ENCODE assay signal across 10 cellular contexts in genomic region chr11:119051440-119052162, GRCh38. TPM values are rescaled to one million over a fixed set of nuclear protein-coding genes. Genes with fewer than 3 reads are reported as not detected.
DNase-seq lines count a peak whose midpoint lies in the region; ATAC-seq and TF ChIP-seq lines count a peak whose summit lies in the region.
"Had no signal": no experiment of that assay in that cellular context is flagged by ENCODE, and none has a peak within 500 bp of the region (broad histone marks: within the 10 kb centered on the region; RNA-seq: fewer than 3 reads in every experiment).

No MANE protein-coding gene starts in this region.

- TSS peak; percentile 23 for BruUV-seq in A673 (replicated peaks; lab: Mats Ljungman, UMichigan)

- H3K18ac ChIP-seq in mesenchymal stem cell (ENCODE audit: low read depth in 1 of 2, low read length in 2 of 2): no peak overlapping the region

- H4K91ac ChIP-seq in mesenchymal stem cell (ENCODE audit: low read length): no peak overlapping the region

- peaks cover 46% of the 10 kb centered on the region for H3K79me1 ChIP-seq in mesenchymal stem cell (replicated peaks; ENCODE audit: low read length, poor library complexity, severe bottlenecking)

- H3K9me3 ChIP-seq in A673 (ENCODE audit: low read depth, low read length, poor library complexity, severe bottlenecking): no peaks in the 10 kb centered on the region
- no peaks in the 10 kb centered on the region for H3K9me3 ChIP-seq in mesenchymal stem cell (ENCODE audit: control insufficient read depth, low read length)

- H3K36me3 ChIP-seq in A673 (ENCODE audit: insufficient read depth, low read length, poor library complexity, severe bottlenecking) (peaks cover 92% of the 10 kb centered on the region), mesenchymal stem cell (ENCODE audit: control insufficient read depth in 1 of 2, insufficient read depth in 2 of 2, low read depth in 1 of 2, low read length in 2 of 2) (peaks cover 79 to 90% of the 10 kb centered on the region in 2 experiments)

- H3K4me1 ChIP-seq in A673 (ENCODE audit: insufficient read depth, low read length, poor library complexity, severe bottlenecking) (peaks cover 10% of the 10 kb centered on the region), mesenchymal stem cell (ENCODE audit: control insufficient read depth, insufficient read depth, low read depth, low read length) (peaks cover 8% of the 10 kb centered on the region)

- intact Hi-C loops in A673 (cut with micrococcal nuclease; ENCODE audit: unreplicated experiment): no loop called here

- POLR2A ChIA-PET in A673 (lab: Charles Lee; ENCODE audit: low non-redundant PET): no interaction called here

- H2BK12ac ChIP-seq in mesenchymal stem cell (ENCODE audit: low read length in 2 of 2): no peak overlapping the region

- ATAC-seq in GM18498 (IDR thresholded peaks at IDR 0.05; ENCODE audit: unreplicated experiment) (peak; percentile 45), HG02588 (IDR thresholded peaks at IDR 0.05; ENCODE audit: unreplicated experiment) (peak; percentile 59), GM18867 (IDR thresholded peaks at IDR 0.05; ENCODE audit: unreplicated experiment) (no peak)

- H3K23ac ChIP-seq in mesenchymal stem cell (ENCODE audit: low read length in 2 of 2): no peak overlapping the region

- H3K14ac ChIP-seq in mesenchymal stem cell (ENCODE audit: low read length in 2 of 2): no peak overlapping the region

- H3K4ac ChIP-seq in mesenchymal stem cell (ENCODE audit: low read depth in 1 of 2, low read length in 2 of 2): no peak overlapping the region

- no peak for DNase-seq in A673 (ENCODE audit: low spot score)
- peak; percentile 28 to 38 for DNase-seq in activated CD4-positive, alpha-beta T cell treated with anti-CD3 and anti-CD28 coated beads, Interleukin-2, amount 50 U/mL, for 48 hours
- DNase-seq in amygdala (lab: John Stamatoyannopoulos, UW): no peak
- no peak for DNase-seq in mesenchymal stem cell
- no peak for DNase-seq in AML-193 (lab: John Stamatoyannopoulos, UW)
- DNase-seq: activated naive CD8-positive, alpha-beta T cell treated with anti-CD3 and anti-CD28 coated beads, Interleukin-2, amount 10 ng/mL, durations not matched to agents 7 days and 5 days; effector memory CD4-positive, alpha-beta T cell had no signal

- WGBS in mesenchymal stem cell: 95% methylated on average over 16 of the region's 17 CpGs

- H2AK5ac ChIP-seq in mesenchymal stem cell (ENCODE audit: low read length, severe bottlenecking): no peak overlapping the region

- no peak overlapping the region for H2BK120ac ChIP-seq in mesenchymal stem cell (ENCODE audit: low read depth, low read length)

- H3K9ac ChIP-seq in mesenchymal stem cell (ENCODE audit: low read length): no peak overlapping the region

- no peak overlapping the region for H4K8ac ChIP-seq in mesenchymal stem cell (ENCODE audit: low read length)

- no peak overlapping the region for H3K4me2 ChIP-seq in mesenchymal stem cell (ENCODE audit: low read length, poor library complexity, severe bottlenecking)

- H3K27ac ChIP-seq in A673 (ENCODE audit: low read depth, low read length, poor library complexity, severe bottlenecking) (no peak overlapping the region), mesenchymal stem cell (ENCODE audit: low read length, poor library complexity, severe bottlenecking) (no peak overlapping the region)

- CTCF ChIA-PET in A673 (lab: Charles Lee): no interaction called here

- H3K4me3 ChIP-seq in A673 (ENCODE audit: low read depth, low read length, poor library complexity, severe bottlenecking) (no peak overlapping the region), mesenchymal stem cell (ENCODE audit: insufficient read depth in 1 of 2, low read depth in 1 of 2, low read length in 2 of 2) (no peak overlapping the region)

- no peak overlapping the region for H2AFZ ChIP-seq in mesenchymal stem cell (ENCODE audit: low read depth, low read length)

- H2BK15ac ChIP-seq in mesenchymal stem cell (ENCODE audit: low read depth, poor library complexity, severe bottlenecking): no peak overlapping the region

- TF ChIP-seq CTCF in A673 (conservative IDR thresholded peaks at IDR 0.05; ENCODE audit: low read depth, low read length): no peak

- H2BK5ac ChIP-seq in mesenchymal stem cell (ENCODE audit: low read depth, low read length, poor library complexity, severe bottlenecking): no peak overlapping the region

- H3K27me3 ChIP-seq in A673 (replicated peaks; ENCODE audit: insufficient read depth, low read depth, low read length, poor library complexity): no peaks in the 10 kb centered on the region
- no peaks in the 10 kb centered on the region for H3K27me3 ChIP-seq in mesenchymal stem cell (ENCODE audit: control insufficient read depth in 1 of 2, insufficient read depth in 1 of 2, low read length in 2 of 2)

RNA-seq across cellular contexts. Expression of gene HYOU1, which starts 5.4 kb away (rescaled TPM):
- 315 and 328 TPM in 2 replicates for total RNA-seq in A673 (2021)
- 118 TPM for polyA plus RNA-seq in mesenchymal stem cell (2013, experiment 1 of 2)
- polyA plus RNA-seq in mesenchymal stem cell (2013, experiment 2 of 2): 124 TPM

RNA-seq across cellular contexts. Expression of gene VPS11, which starts 16.0 kb away (rescaled TPM):
- 26.7 and 32.4 TPM in 2 replicates for total RNA-seq in A673 (2021)
- polyA plus RNA-seq in mesenchymal stem cell (2013, experiment 1 of 2): 29.0 TPM
- polyA plus RNA-seq in mesenchymal stem cell (2013, experiment 2 of 2): 29.0 TPM

RNA-seq across cellular contexts. Expression of gene SLC37A4, which starts 20.9 kb away (rescaled TPM):
- total RNA-seq in A673 (2021): 49.3 and 54.6 TPM in 2 replicates
- 6.8 TPM for polyA plus RNA-seq in mesenchymal stem cell (2013, experiment 1 of 2)
- 7.2 TPM for polyA plus RNA-seq in mesenchymal stem cell (2013, experiment 2 of 2)

RNA-seq across cellular contexts. Expression of gene TRAPPC4, which starts 33.0 kb away (rescaled TPM):
- 73.0 and 81.2 TPM in 2 replicates for total RNA-seq in A673 (2021)
- polyA plus RNA-seq in mesenchymal stem cell (2013, experiment 1 of 2): 76.7 TPM
- 77.1 TPM for polyA plus RNA-seq in mesenchymal stem cell (2013, experiment 2 of 2)

RNA-seq across cellular contexts. Expression of gene HMBS, which starts 33.1 kb away (rescaled TPM):
- total RNA-seq in A673 (2021): 72.5 and 80.6 TPM in 2 replicates
- 20.1 TPM for polyA plus RNA-seq in mesenchymal stem cell (2013, experiment 1 of 2)
- 19.2 TPM for polyA plus RNA-seq in mesenchymal stem cell (2013, experiment 2 of 2)

Comparison
In these comparisons a context has a peak if more than half of its experiments do, and no peak if none do; other contexts are left out.
1. DNase-seq: peak in activated CD4-positive, alpha-beta T cell treated with anti-CD3 and anti-CD28 coated beads, Interleukin-2, amount 50 U/mL, for 48 hours (2 of 2); none in A673 (single experiment), amygdala (0 of 56), mesenchymal stem cell (single experiment) and AML-193 (0 of 2).